In the genomic region with DNA sequence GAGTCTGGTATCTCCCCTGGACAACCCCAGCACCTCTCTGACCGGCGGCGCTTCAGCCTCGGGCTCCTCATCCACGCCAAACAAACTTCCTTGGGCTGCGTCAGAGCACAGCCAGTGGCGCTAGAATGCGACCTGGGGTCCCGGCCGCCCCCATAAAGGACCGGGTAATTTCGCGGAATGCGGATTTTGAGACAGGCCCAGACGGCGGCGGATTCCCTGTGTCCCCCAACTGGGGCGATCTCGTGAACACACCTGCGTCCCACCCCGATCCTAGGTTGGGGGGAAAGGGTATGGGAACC, we compare ENCODE assay signal across 8 cellular contexts. TPM values are rescaled to one million over a fixed set of nuclear protein-coding genes. Genes with fewer than 3 reads are reported as not detected.
DNase-seq lines count a peak whose midpoint lies in the region; ATAC-seq and TF ChIP-seq lines count a peak whose summit lies in the region.

No MANE protein-coding gene starts in this region.

- 8 to 22% methylated on average over 17 to 21 of the region's 21 CpGs for WGBS in aorta, 2 donors

- no peak for ATAC-seq in Right ventricle myocardium inferior
- ATAC-seq in mucosa of descending colon = peak; percentile 2
- ATAC-seq in aorta (ENCODE audit: low FRiP score) = no peak
- ATAC-seq in HG03039 (IDR thresholded peaks at IDR 0.05; ENCODE audit: unreplicated experiment) = no peak

- TF ChIP-seq CTCF in cardiac muscle cell (IDR thresholded peaks at IDR 0.05; ENCODE audit: low read depth, low read length) = no peak
- no peak for TF ChIP-seq CTCF in colonic mucosa (IDR thresholded peaks at IDR 0.05)
- no peak for TF ChIP-seq CTCF in mucosa of descending colon (IDR thresholded peaks at IDR 0.05)

- DNase-seq in cardiac muscle cell (ENCODE audit: low read depth in 1 of 2, low spot score in 1 of 2) (no peak), Right ventricle myocardium inferior (ENCODE audit: missing footprints) (no peak), colonic mucosa (no peak), mucosa of descending colon (no peak), aorta (no peak), SKM-1 treated with dmso at 0.1 percent for 144 hours (lab: John Stamatoyannopoulos, UW; ENCODE audit: unreplicated experiment) (no peak), NCI-H2081 treated with DMSO at 0.1 percent for 48 hours (lab: John Stamatoyannopoulos, UW) (no peak)

- H3K27me3 ChIP-seq in cardiac muscle cell (peaks cover 20% of the 10 kb centered on the region), colonic mucosa (no peaks in the 10 kb centered on the region), aorta (ENCODE audit: control insufficient read depth in 1 of 2, insufficient read depth in 2 of 2, low read length in 1 of 2) (no peaks in the 10 kb centered on the region)

- H3K4me1 ChIP-seq in cardiac muscle cell (ENCODE audit: low read depth) (peaks cover 37% of the 10 kb centered on the region), colonic mucosa (peaks cover 3% of the 10 kb centered on the region), mucosa of descending colon (ENCODE audit: low read depth) (peaks cover 13% of the 10 kb centered on the region), aorta (ENCODE audit: control insufficient read depth in 1 of 2, insufficient read depth in 2 of 2, low read length in 2 of 2) (peaks cover 0 to 3% of the 10 kb centered on the region in 2 donors)

- H3K36me3 ChIP-seq in cardiac muscle cell = no peaks in the 10 kb centered on the region
- no peaks in the 10 kb centered on the region for H3K36me3 ChIP-seq in colonic mucosa
- H3K36me3 ChIP-seq in mucosa of descending colon (ENCODE audit: low read depth) = no peaks in the 10 kb centered on the region
- no peaks in the 10 kb centered on the region for H3K36me3 ChIP-seq in aorta (ENCODE audit: control insufficient read depth in 1 of 2, insufficient read depth in 2 of 2, low read length in 1 of 2)

- H3K4me3 ChIP-seq in cardiac muscle cell = peak overlapping the region; percentile 97
- peak overlapping the region; percentile 72 for H3K4me3 ChIP-seq in colonic mucosa
- H3K4me3 ChIP-seq in mucosa of descending colon = peak overlapping the region; percentile 75
- peak overlapping the region; percentile 93 to 96 for H3K4me3 ChIP-seq in aorta (ENCODE audit: low read length in 2 of 2)

- peak overlapping the region; percentile 71 to 87 for H3K9ac ChIP-seq in colonic mucosa (ENCODE audit: low read depth in 2 of 2, low read length in 2 of 2)

- intact Hi-C loops in Right ventricle myocardium inferior (cut with DNase I) = loop anchor here (2.0 to 5.0 kb wide), 2 partner anchors 45 to 121 kb away; no protein-coding TSS in a partner anchor
- intact Hi-C loops in colonic mucosa (cut with DNase I) = no loop called here
- intact Hi-C loops in mucosa of descending colon (cut with DNase I, micrococcal nuclease) = no loop called here
- intact Hi-C loops in aorta (cut with DNase I) = loop anchor here (2.0 to 5.0 kb wide), 7 partner anchors 31 to 123 kb away; no protein-coding TSS in a partner anchor

- no peak overlapping the region for H3K27ac ChIP-seq in cardiac muscle cell
- no peak overlapping the region for H3K27ac ChIP-seq in colonic mucosa
- no peak overlapping the region for H3K27ac ChIP-seq in aorta (ENCODE audit: low read depth in 1 of 2, low read length in 2 of 2)

- H3K9me3 ChIP-seq in cardiac muscle cell (ENCODE audit: low read depth) (no peaks in the 10 kb centered on the region), colonic mucosa (no peaks in the 10 kb centered on the region), mucosa of descending colon (no peaks in the 10 kb centered on the region), aorta (ENCODE audit: control insufficient read depth, low read length) (no peaks in the 10 kb centered on the region)

RNA-seq across cellular contexts. Expression of a gene that starts 1.6 kb away (rescaled TPM):
- total RNA-seq in cardiac muscle cell = 24.5 and 29.0 TPM in 2 replicates
- 42.5 and 51.1 TPM in 2 replicates for polyA plus RNA-seq in cardiac muscle cell
- 13.9 TPM for total RNA-seq in Right ventricle myocardium inferior
- 10 to 100 TPM; 33.6 to 50.4 TPM for total RNA-seq in colonic mucosa
- total RNA-seq in mucosa of descending colon = 10 to 100 TPM; 31.5 to 34.9 (median 33.8) TPM
- 10 to 100 TPM; 31.6 to 36.2 TPM for total RNA-seq in aorta
- polyA plus RNA-seq in aorta = 10 to 100 TPM in 1 of 2 donors, 1 to 10 TPM in 1; 9.1 to 11.3 TPM

Comparison
In these comparisons a context has a peak if more than half of its experiments do, and no peak if none do; other contexts are left out.
1. intact Hi-C loops: an anchor here in Right ventricle myocardium inferior (2.0 to 5.0 kb wide) and aorta (2.0 to 5.0 kb wide); none called in colonic mucosa and mucosa of descending colon.